Comparison of ENCODE assay signal across 32 cellular contexts in the genomic region with DNA sequence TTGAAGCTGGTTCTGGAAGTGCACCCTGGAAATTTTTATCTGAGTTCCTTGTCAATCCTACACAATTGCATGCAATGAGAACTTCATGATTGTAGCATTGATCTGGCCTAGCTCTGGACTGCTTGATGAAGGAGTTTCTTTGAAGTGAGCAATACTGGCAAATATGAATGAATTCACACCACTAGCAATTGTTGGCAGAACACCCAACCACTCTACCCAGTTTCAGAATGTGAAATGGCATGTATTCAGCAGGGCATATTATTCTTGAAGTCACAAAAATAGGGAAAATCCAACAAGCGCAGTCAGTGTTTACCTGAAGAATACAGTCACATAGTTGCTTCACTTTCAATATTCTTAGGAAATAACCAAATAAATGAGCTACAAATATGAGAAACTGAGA.
"Had no signal": no experiment of that assay in that cellular context is flagged by ENCODE, and none has a peak within 500 bp of the region (broad histone marks: within the 10 kb centered on the region; RNA-seq: fewer than 3 reads in every experiment).

No MANE protein-coding gene starts in this region.

- H3K4me1 ChIP-seq: breast epithelium, colonic mucosa, esophagus squamous epithelium had no signal

- H3K9me3 ChIP-seq: breast epithelium, colonic mucosa, esophagus squamous epithelium, heart left ventricle had no signal

- H3K36me3 Mint-ChIP-seq: brain had no signal

- H3K27me3 ChIP-seq: breast epithelium, cardiac muscle cell, colonic mucosa, esophagus squamous epithelium, heart left ventricle had no signal

- H3K9me3 Mint-ChIP-seq: activated B cell treated with CpG ODN at 0.5 μM for 24 hours; activated CD8-positive, alpha-beta T cell treated with anti-CD3 and anti-CD28 coated beads for 36 hours; activated T-cell treated with anti-CD3 and anti-CD28 coated beads, Interleukin-2, amount 50 U/mL, for 4 hours; activated T-helper 17 cell treated with anti-CD3 and anti-CD28 coated beads, Interleukin-2, amount 50 U/mL, for 72 hours; brain; T-helper 2 cell treated with Interferon-gamma antibody and Interleukin-4, amounts not matched to agents 5 μg/mL and 100 μg/mL, for 36 hours had no signal

- H3K36me3 ChIP-seq: breast epithelium, colonic mucosa, esophagus squamous epithelium, WERI-Rb-1 had no signal

- DNase-seq: activated B cell treated with CpG ODN at 0.5 μM for 24 hours; activated CD4-positive, alpha-beta T cell treated with anti-CD3 and anti-CD28 coated beads for 48 hours; activated CD4-positive, alpha-beta T cell treated with anti-CD3 and anti-CD28 coated beads, Interleukin-2, amount 50 U/mL, for 1 hour; activated CD4-positive, alpha-beta T cell treated with anti-CD3 and anti-CD28 coated beads, Interleukin-2, amount 50 U/mL, for 48 hours; activated CD8-positive, alpha-beta memory T cell treated with anti-CD3 and anti-CD28 coated beads for 24 hours; activated CD8-positive, alpha-beta T cell treated with anti-CD3 and anti-CD28 coated beads for 36 hours; activated effector memory CD4-positive, alpha-beta T cell treated with Interleukin-2 at 50 U/mL for 16 hours; activated gamma-delta T cell treated with Interleukin-2 at 50 U/mL for 16 hours; activated naive CD4-positive, alpha-beta T cell treated with anti-CD3 and anti-CD28 coated beads, Interleukin-2, amount 50 U/mL, for 16 hours; activated naive CD4-positive, alpha-beta T cell treated with Interleukin-2 at 50 U/mL for 16 hours; activated T-cell treated with anti-CD3 and anti-CD28 coated beads, Interleukin-2, amount 50 U/mL, for 4 hours; amniotic stem cell; anterior cingulate cortex; central memory CD4-positive, alpha-beta T cell; cerebellar nuclear complex; colonic mucosa; effector CD8-positive, alpha-beta T cell; esophagus squamous epithelium; foreskin fibroblast; glutamatergic neuron; heart left ventricle; T-helper 1 cell; T-helper 17 cell; T1000; WERI-Rb-1 had no signal

- H3K4me3 Mint-ChIP-seq: activated B cell treated with CpG ODN at 0.5 μM for 24 hours; activated CD8-positive, alpha-beta T cell treated with anti-CD3 and anti-CD28 coated beads for 36 hours; activated naive CD8-positive, alpha-beta T cell; activated T-cell treated with anti-CD3 and anti-CD28 coated beads, Interleukin-2, amount 50 U/mL, for 4 hours; activated T-helper 17 cell treated with anti-CD3 and anti-CD28 coated beads, Interleukin-2, amount 50 U/mL, for 72 hours; brain; T-helper 17 cell; T-helper 2 cell treated with Interferon-gamma antibody and Interleukin-4, amounts not matched to agents 5 μg/mL and 100 μg/mL, for 36 hours had no signal

- H3K27me3 Mint-ChIP-seq: activated B cell treated with CpG ODN at 0.5 μM for 24 hours; activated CD8-positive, alpha-beta T cell treated with anti-CD3 and anti-CD28 coated beads for 36 hours; activated naive CD8-positive, alpha-beta T cell; activated T-helper 17 cell treated with anti-CD3 and anti-CD28 coated beads, Interleukin-2, amount 50 U/mL, for 72 hours; brain; T-helper 17 cell had no signal

- H3K27ac ChIP-seq: breast epithelium, cardiac muscle cell, colonic mucosa, epithelial cell of prostate, esophagus squamous epithelium, WERI-Rb-1 had no signal

- H3K4me1 Mint-ChIP-seq: activated B cell treated with CpG ODN at 0.5 μM for 24 hours; activated T-helper 17 cell treated with anti-CD3 and anti-CD28 coated beads, Interleukin-2, amount 50 U/mL, for 72 hours; brain; T-helper 17 cell had no signal

- H3K27ac Mint-ChIP-seq: activated B cell treated with CpG ODN at 0.5 μM for 24 hours; activated CD8-positive, alpha-beta T cell treated with anti-CD3 and anti-CD28 coated beads for 36 hours; activated naive CD8-positive, alpha-beta T cell; activated T-helper 17 cell treated with anti-CD3 and anti-CD28 coated beads, Interleukin-2, amount 50 U/mL, for 72 hours; brain; T-helper 17 cell; T-helper 2 cell treated with Interferon-gamma antibody and Interleukin-4, amounts not matched to agents 5 μg/mL and 100 μg/mL, for 36 hours had no signal

- H3K4me3 ChIP-seq: breast epithelium, cardiac muscle cell, colonic mucosa, esophagus squamous epithelium, heart left ventricle had no signal
